Comparison of ENCODE assay signal across 25 cellular contexts in the genomic region with DNA sequence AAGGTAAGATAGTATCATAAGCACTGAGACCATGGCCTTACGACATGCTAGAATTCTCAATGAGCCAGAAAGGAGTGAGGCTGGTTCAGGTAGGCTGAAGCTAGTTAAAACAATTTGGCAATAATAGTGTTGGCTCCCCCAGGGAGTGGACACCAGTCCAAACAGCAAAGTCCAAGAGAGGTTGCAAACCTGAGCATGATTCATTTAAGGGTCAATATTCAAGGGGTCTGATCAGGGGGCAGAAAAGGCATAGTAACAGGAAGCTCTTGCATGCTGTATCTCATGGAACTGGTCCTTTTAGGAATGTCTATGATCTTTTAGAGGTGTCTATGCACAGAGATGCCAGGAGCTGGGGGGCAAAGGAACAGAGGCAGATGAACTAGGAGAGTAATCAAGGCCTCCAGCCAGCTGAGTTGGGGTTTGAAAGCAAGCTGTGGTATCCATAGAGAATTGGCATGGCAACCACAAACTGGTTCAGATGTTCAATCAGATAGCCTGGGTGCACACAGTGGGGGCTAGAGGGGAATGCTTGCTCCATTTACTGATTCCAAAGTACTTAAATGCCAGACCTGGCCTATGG. TPM values are rescaled to one million over a fixed set of nuclear protein-coding genes. Genes with fewer than 3 reads are reported as not detected.
"Had no signal": no experiment of that assay in that cellular context is flagged by ENCODE, and none has a peak within 500 bp of the region (broad histone marks: within the 10 kb centered on the region; RNA-seq: fewer than 3 reads in every experiment).

No MANE protein-coding gene starts in this region.

- H3K27ac ChIP-seq: foreskin keratinocyte, spleen, testis, uterus, VCaP had no signal

- H3K27ac Mint-ChIP-seq: activated CD8-positive, alpha-beta T cell treated with anti-CD3 and anti-CD28 coated beads, Interleukin-2, amount 10 ng/mL, durations not matched to agents 7 days and 5 days; dendritic cell treated with granulocyte-macrophage colony-stimulating factor and Interleukin-4, amounts not matched to agents 40 ng/mL and 50 ng/mL, for 4 days; immature natural killer cell had no signal

- H3K4me3 Mint-ChIP-seq: activated CD8-positive, alpha-beta T cell treated with anti-CD3 and anti-CD28 coated beads, Interleukin-2, amount 10 ng/mL, durations not matched to agents 7 days and 5 days; brain; dendritic cell treated with granulocyte-macrophage colony-stimulating factor and Interleukin-4, amounts not matched to agents 40 ng/mL and 50 ng/mL, for 4 days; immature natural killer cell; nephron had no signal

- DNase-seq: activated CD4-positive, alpha-beta T cell treated with anti-CD3 and anti-CD28 coated beads for 1 hour; activated CD4-positive, alpha-beta T cell treated with anti-CD3 and anti-CD28 coated beads, Interleukin-2, amount 50 U/mL, for 1 hour; activated T-cell treated with anti-CD3 and anti-CD28 coated beads, Interleukin-2, amount 50 U/mL, for 1 hour; aorta; effector CD4-positive, alpha-beta T cell; foreskin keratinocyte; immature natural killer cell; kidney glomerular epithelial cell; left ventricle myocardium superior; midbrain; nucleus accumbens; spleen; stimulated activated CD4-positive, alpha-beta T cell treated with anti-CD3 and anti-CD28 coated beads, Interleukin-4, amount 100 ng/mL, for 1 hour; stimulated activated naive CD4-positive, alpha-beta T cell; testis; trophoblast cell; uterus had no signal

- H3K27me3 Mint-ChIP-seq: dendritic cell treated with granulocyte-macrophage colony-stimulating factor and Interleukin-4, amounts not matched to agents 40 ng/mL and 50 ng/mL, for 4 days had no signal

- H3K4me1 Mint-ChIP-seq: immature natural killer cell, nephron had no signal

- H3K9me3 ChIP-seq: spleen, testis, uterus had no signal

- H3K36me3 ChIP-seq: spleen, uterus had no signal

- H3K36me3 Mint-ChIP-seq: activated naive CD4-positive, alpha-beta T cell treated with anti-CD3 and anti-CD28 coated beads, Interleukin-2, amount 50 U/mL, for 72 hours; brain; immature natural killer cell had no signal

- H3K4me3 ChIP-seq: spleen, testis, uterus had no signal

- H3K9me3 Mint-ChIP-seq: activated naive CD4-positive, alpha-beta T cell treated with anti-CD3 and anti-CD28 coated beads, Interleukin-2, amount 50 U/mL, for 72 hours; dendritic cell treated with granulocyte-macrophage colony-stimulating factor and Interleukin-4, amounts not matched to agents 40 ng/mL and 50 ng/mL, for 4 days; immature natural killer cell had no signal

- ATAC-seq: activated CD8-positive, alpha-beta T cell treated with anti-CD3 and anti-CD28 coated beads, Interleukin-2, amount 10 ng/mL, durations not matched to agents 7 days and 5 days; activated naive CD4-positive, alpha-beta T cell treated with anti-CD3 and anti-CD28 coated beads, Interleukin-2, amount 50 U/mL, for 72 hours; foreskin keratinocyte; left ventricle myocardium superior had no signal

- H3K4me1 ChIP-seq: foreskin keratinocyte, spleen, testis, uterus had no signal

- H3K27me3 ChIP-seq: foreskin keratinocyte, testis, uterus had no signal

RNA-seq across cellular contexts. Expression of a gene that starts 5.1 kb away (rescaled TPM):
- total RNA-seq: activated CD8-positive, alpha-beta T cell treated with anti-CD3 and anti-CD28 coated beads, Interleukin-2, amount 10 ng/mL, durations not matched to agents 7 days and 5 days; aorta; cardiac septum; foreskin keratinocyte; left ventricle myocardium superior; myocyte; spleen had no signal
- polyA plus RNA-seq: foreskin keratinocyte, immature natural killer cell, spleen had no signal
